9 cellular contexts compared by ENCODE assay signal in genomic region chr3:41893977-41894376, GRCh38.
DNase-seq lines count a peak whose midpoint lies in the region; ATAC-seq, FAIRE-seq and TF ChIP-seq lines count a peak whose summit lies in the region.
"Had no signal": no experiment of that assay in that cellular context is flagged by ENCODE, and none has a peak within 500 bp of the region (broad histone marks: within the 10 kb centered on the region; RNA-seq: fewer than 3 reads in every experiment).

No MANE protein-coding gene starts in this region.

- H3K4me3 ChIP-seq in A549: no peak overlapping the region

- 25% methylated on average over 1 of the region's 1 CpG for WGBS in A549 (ENCODE audit: missing lambda C conversion rate)

- POLR2A ChIA-PET in A549 (lab: Yijun Ruan, JAX): no interaction called here

- H3K9me3 ChIP-seq in A549: no peaks in the 10 kb centered on the region

- TF ChIP-seq EP300 in A549 (IDR thresholded peaks at IDR 0.05): no peak

- TF ChIP-seq CTCF in A549 (IDR thresholded peaks at IDR 0.05) (peak; percentile 70), nephron progenitor cell (IDR thresholded peaks at IDR 0.05) (peak; percentile 35)

- TF ChIP-seq RAD21 in A549 (conservative IDR thresholded peaks at IDR 0.05 in 1 of 2, IDR thresholded peaks at IDR 0.05 in 1 of 2): peak; percentile 70 to 81

- DNase-seq in A549 (ENCODE audit: low read depth in 1 of 2, low spot score in 1 of 2) (peak; percentile 23 to 47), ELR (ENCODE audit: low read depth) (peak; percentile 63), NCI-H69 (lab: John Stamatoyannopoulos, UW) (peak; percentile 16), nephron progenitor cell (no peak)
- DNase-seq in effector memory CD8-positive, alpha-beta T cell: peak; percentile 4 to 12 (median 11)
- DNase-seq in stimulated activated CD4-positive, alpha-beta T cell treated with anti-CD3 and anti-CD28 coated beads, Interleukin-1b, Interleukin-23, amount 100 ng/mL, for 48 hours: no peak

- CTCF ChIA-PET in A549 (lab: Yijun Ruan, JAX): interaction anchor here (0.8 to 2.5 kb wide), 4 partner anchors 201 to 335 kb away, joined by 3 to 24 read pairs (median 8); no protein-coding TSS in a partner anchor

- FAIRE-seq in A549 (lab: Jason Lieb, UNC): no peak

- H3K4me3 Mint-ChIP-seq in effector memory CD8-positive, alpha-beta T cell: no peak overlapping the region
- H3K4me3 Mint-ChIP-seq in nephron progenitor cell: no peak overlapping the region
- H3K4me3 Mint-ChIP-seq: dendritic cell treated with granulocyte-macrophage colony-stimulating factor and Interleukin-4, amounts not matched to agents 40 ng/mL and 50 ng/mL, for 4 days had no signal

- H3K36me3 Mint-ChIP-seq in effector memory CD8-positive, alpha-beta T cell (ENCODE audit: insufficient read depth): peaks cover 24% of the 10 kb centered on the region
- peaks cover 26% of the 10 kb centered on the region for H3K36me3 Mint-ChIP-seq in nephron progenitor cell (ENCODE audit: low read depth)

- no peaks in the 10 kb centered on the region for H3K4me1 ChIP-seq in A549

- peaks cover 0 to 5% of the 10 kb centered on the region in 2 donors for H3K4me1 Mint-ChIP-seq in effector memory CD8-positive, alpha-beta T cell (ENCODE audit: low read depth in 2 of 2)
- H3K4me1 Mint-ChIP-seq in nephron progenitor cell: no peaks in the 10 kb centered on the region

- no peak overlapping the region for H3K4me2 ChIP-seq in A549

- ATAC-seq in A549 (peak in 1 of 2 experiments; percentile 59; a peak in 1 of 6 replicates), HG02970 (IDR thresholded peaks at IDR 0.05; ENCODE audit: low FRiP score, unreplicated experiment) (no peak), GM21447 (IDR thresholded peaks at IDR 0.05; ENCODE audit: unreplicated experiment) (no peak)
- no peak for ATAC-seq in effector memory CD8-positive, alpha-beta T cell (replicated peaks)

- no peak for TF ChIP-seq POLR2A in A549 (IDR thresholded peaks at IDR 0.05; ENCODE audit: low read length)

- H3K27me3 Mint-ChIP-seq in effector memory CD8-positive, alpha-beta T cell: no peaks in the 10 kb centered on the region
- peaks cover 25% of the 10 kb centered on the region for H3K27me3 Mint-ChIP-seq in nephron progenitor cell (ENCODE audit: low read depth, poor library complexity)
- H3K27me3 Mint-ChIP-seq: dendritic cell treated with granulocyte-macrophage colony-stimulating factor and Interleukin-4, amounts not matched to agents 40 ng/mL and 50 ng/mL, for 4 days had no signal

- H3K27ac ChIP-seq in A549: no peak overlapping the region

- H3K9me3 Mint-ChIP-seq in effector memory CD8-positive, alpha-beta T cell: no peaks in the 10 kb centered on the region
- H3K9me3 Mint-ChIP-seq in nephron progenitor cell: peaks cover 31% of the 10 kb centered on the region

- H3K27ac Mint-ChIP-seq in effector memory CD8-positive, alpha-beta T cell: no peak overlapping the region
- H3K27ac Mint-ChIP-seq in nephron progenitor cell: no peak overlapping the region
- H3K27ac Mint-ChIP-seq: dendritic cell treated with granulocyte-macrophage colony-stimulating factor and Interleukin-4, amounts not matched to agents 40 ng/mL and 50 ng/mL, for 4 days had no signal

TF ChIP-seq in A549, 52 proteins besides CTCF, POLR2A, EP300 and RAD21:
- TF ChIP-seq SMC3 (IDR thresholded peaks at IDR 0.05): peak; percentile 75
- TF ChIP-seq HDAC2 (IDR thresholded peaks at IDR 0.05): no peak
- TF ChIP-seq, protein P1, sequence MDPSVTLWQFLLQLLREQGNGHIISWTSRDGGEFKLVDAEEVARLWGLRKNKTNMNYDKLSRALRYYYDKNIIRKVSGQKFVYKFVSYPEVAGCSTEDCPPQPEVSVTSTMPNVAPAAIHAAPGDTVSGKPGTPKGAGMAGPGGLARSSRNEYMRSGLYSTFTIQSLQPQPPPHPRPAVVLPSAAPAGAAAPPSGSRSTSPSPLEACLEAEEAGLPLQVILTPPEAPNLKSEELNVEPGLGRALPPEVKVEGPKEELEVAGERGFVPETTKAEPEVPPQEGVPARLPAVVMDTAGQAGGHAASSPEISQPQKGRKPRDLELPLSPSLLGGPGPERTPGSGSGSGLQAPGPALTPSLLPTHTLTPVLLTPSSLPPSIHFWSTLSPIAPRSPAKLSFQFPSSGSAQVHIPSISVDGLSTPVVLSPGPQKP (IDR thresholded peaks at IDR 0.05; ENCODE audit: low read depth, low read length): no peak

Comparison
In these comparisons a context has a peak if more than half of its experiments do, and no peak if none do; other contexts are left out.
1. DNase-seq: peak in A549 (2 of 2), ELR (single experiment), NCI-H69 (single experiment) and effector memory CD8-positive, alpha-beta T cell (3 of 3); none in nephron progenitor cell (single experiment) and stimulated activated CD4-positive, alpha-beta T cell treated with anti-CD3 and anti-CD28 coated beads, Interleukin-1b, Interleukin-23, amount 100 ng/mL, for 48 hours (single experiment).